ENCODE assay signal across 8 cellular contexts in genomic region chr1:121263807-121264244, GRCh38.
DNase-seq lines count a peak whose midpoint lies in the region; ATAC-seq, FAIRE-seq and TF ChIP-seq lines count a peak whose summit lies in the region.
"Not testable (repeated sequence)": the region's sequence is repeated elsewhere in the genome, so short reads cannot be mapped to it uniquely, and the experiment has no call there.

No MANE protein-coding gene starts in this region.

- not testable (repeated sequence) for H3K27me3 ChIP-seq in small intestine (ENCODE audit: control insufficient read depth in 2 of 2, insufficient read depth in 2 of 2, low read length in 2 of 2)

- H3K27ac ChIP-seq in small intestine (ENCODE audit: low read depth in 1 of 2, low read length in 1 of 2) = not testable (repeated sequence)

- H3K9me3 ChIP-seq in small intestine (ENCODE audit: control insufficient read depth, low read depth) = not testable (repeated sequence)

- WGBS in small intestine, 3 donors = no CpG with 5 or more reads among the region's 1 CpG

- H3K4me1 ChIP-seq in small intestine (ENCODE audit: control insufficient read depth in 2 of 2, insufficient read depth in 1 of 2, low read depth in 1 of 2, low read length in 1 of 2) = not testable (repeated sequence)

- H3K36me3 ChIP-seq in small intestine (ENCODE audit: control insufficient read depth in 2 of 2, insufficient read depth in 2 of 2, low read length in 2 of 2) = not testable (repeated sequence)

- peak; percentile 95 for FAIRE-seq in RCC 7860 (lab: Jason Lieb, UNC)
- FAIRE-seq in small intestine (lab: Jason Lieb, UNC) = not testable (repeated sequence)

- TF ChIP-seq CTCF in foreskin fibroblast (IDR thresholded peaks at IDR 0.05; ENCODE audit: low read depth, low read length) = not testable (repeated sequence)

- DNase-seq in GM04503 (ENCODE audit: low read depth) = peak; percentile 20
- peak; percentile 66 for DNase-seq in RCC 7860 (ENCODE audit: low spot score)
- peak; percentile 2 for DNase-seq in activated naive CD4-positive, alpha-beta T cell treated with Interleukin-2 at 50 U/mL for 16 hours
- DNase-seq in foreskin fibroblast = peak; percentile 40 to 53
- DNase-seq in small intestine = peak; percentile 0

- ATAC-seq in GM19452 (IDR thresholded peaks at IDR 0.05; ENCODE audit: unreplicated experiment) (peak; percentile 89), HG02678 (IDR thresholded peaks at IDR 0.05; ENCODE audit: unreplicated experiment) (peak; percentile 67), HG03439 (IDR thresholded peaks at IDR 0.05; ENCODE audit: unreplicated experiment) (peak; percentile 59)

- H3K4me3 ChIP-seq in foreskin fibroblast (ENCODE audit: low read depth in 1 of 2, low read length in 2 of 2); small intestine (ENCODE audit: low read depth in 1 of 2, low read length in 2 of 2): not testable (repeated sequence)

Comparison
In these comparisons a context has a peak if more than half of its experiments do, and no peak if none do; other contexts are left out.
1. DNase-seq: peak in every context shown above with its lines; median percentile 66 in RCC 7860; 46 in foreskin fibroblast; 20 in GM04503; 2 in activated naive CD4-positive, alpha-beta T cell treated with Interleukin-2 at 50 U/mL for 16 hours; 0 in small intestine.